In genomic region chr1:112618721-112619517, GRCh38 we compare ENCODE assay signal across 8 cellular contexts. TPM values are rescaled to one million over a fixed set of nuclear protein-coding genes. Genes with fewer than 3 reads are reported as not detected.
DNase-seq lines count a peak whose midpoint lies in the region; ATAC-seq and TF ChIP-seq lines count a peak whose summit lies in the region.

Gene ST7L, minus strand, starts transcription at chr1:112619141. Its CDS starts 28 bp downstream, at chr1:112619113.

- intact Hi-C loops in activated naive CD4-positive, alpha-beta T cell treated with anti-CD3 and anti-CD28 coated beads for 36 hours (cut with micrococcal nuclease): loop anchor here (1.0 to 5.0 kb wide), 10 partner anchors 86 to 1737 kb away; partner anchors contain the start of genes ATP5PB, CTTNBP2NL, DDX20 and LRIG2

- CTCF ChIA-PET in activated naive CD4-positive, alpha-beta T cell treated with anti-CD3 and anti-CD28 coated beads for 36 hours (lab: Charles Lee): interaction anchor here (0.6 to 1.1 kb wide), 3 partner anchors 56 to 241 kb away, joined by 3 read pairs; partner anchors contain the start of gene MOV10

- H3K27me3 ChIP-seq in foreskin keratinocyte (no peaks in the 10 kb centered on the region), stomach smooth muscle (ENCODE audit: control insufficient read depth in 1 of 2, insufficient read depth in 2 of 2, low read length in 2 of 2) (no peaks in the 10 kb centered on the region)

- H3K36me3 Mint-ChIP-seq in activated naive CD4-positive, alpha-beta T cell treated with anti-CD3 and anti-CD28 coated beads for 36 hours (ENCODE audit: low read depth): peaks cover 26% of the 10 kb centered on the region
- H3K36me3 Mint-ChIP-seq in neural crest cell (ENCODE audit: low read depth): no peaks in the 10 kb centered on the region

- DNase-seq in GM03348 (ENCODE audit: low spot score) (peak; percentile 87), HuH-7.5 (ENCODE audit: low spot score) (peak; percentile 27), foreskin keratinocyte (peak in 1 of 2 donors; percentile 61), neural crest cell (ENCODE audit: low read depth, low spot score) (peak; percentile 59)
- peak; percentile 63 for DNase-seq in activated naive CD4-positive, alpha-beta T cell treated with anti-CD3 and anti-CD28 coated beads for 36 hours

- peak within 1 kb of the TSS; percentile 99 for H3K4me3 Mint-ChIP-seq in activated naive CD4-positive, alpha-beta T cell treated with anti-CD3 and anti-CD28 coated beads for 36 hours
- H3K4me3 Mint-ChIP-seq in neural crest cell: peak within 1 kb of the TSS; percentile 99

- no peaks in the 10 kb centered on the region for H3K27me3 Mint-ChIP-seq in activated naive CD4-positive, alpha-beta T cell treated with anti-CD3 and anti-CD28 coated beads for 36 hours (ENCODE audit: low read depth)
- no peaks in the 10 kb centered on the region for H3K27me3 Mint-ChIP-seq in neural crest cell (ENCODE audit: low read depth)

- ATAC-seq in foreskin keratinocyte: peak; percentile 62
- ATAC-seq in HG03097 (IDR thresholded peaks at IDR 0.05; ENCODE audit: low FRiP score, unreplicated experiment): no peak

- H3K4me1 ChIP-seq in foreskin keratinocyte (peaks cover 10% of the 10 kb centered on the region), stomach smooth muscle (ENCODE audit: control insufficient read depth, insufficient read depth, low read length) (peaks cover 12% of the 10 kb centered on the region)

- H3K4me1 Mint-ChIP-seq in activated naive CD4-positive, alpha-beta T cell treated with anti-CD3 and anti-CD28 coated beads for 36 hours (ENCODE audit: low read depth): peaks cover 40% of the 10 kb centered on the region
- H3K4me1 Mint-ChIP-seq in neural crest cell: peaks cover 33% of the 10 kb centered on the region

- peak; percentile 51 for TF ChIP-seq POLR2A in Raji (IDR thresholded peaks at IDR 0.05; ENCODE audit: insufficient read depth, low read depth, low read length)

- peak within 1 kb of the TSS; percentile 100 for H3K27ac Mint-ChIP-seq in activated naive CD4-positive, alpha-beta T cell treated with anti-CD3 and anti-CD28 coated beads for 36 hours
- H3K27ac Mint-ChIP-seq in neural crest cell (ENCODE audit: unreplicated experiment): peak within 1 kb of the TSS; percentile 99

- no peaks in the 10 kb centered on the region for H3K9me3 Mint-ChIP-seq in activated naive CD4-positive, alpha-beta T cell treated with anti-CD3 and anti-CD28 coated beads for 36 hours
- no peaks in the 10 kb centered on the region for H3K9me3 Mint-ChIP-seq in neural crest cell

- no peak for TF ChIP-seq CTCF in foreskin keratinocyte (conservative IDR thresholded peaks at IDR 0.05)
- TF ChIP-seq CTCF in neural crest cell (conservative IDR thresholded peaks at IDR 0.05): no peak

- no peaks in the 10 kb centered on the region for H3K9me3 ChIP-seq in stomach smooth muscle (ENCODE audit: control insufficient read depth in 2 of 2, low read length in 2 of 2)

- peak within 1 kb of the TSS; percentile 96 to 100 for H3K4me3 ChIP-seq in stomach smooth muscle (ENCODE audit: low read length in 2 of 2)

- H3K27ac ChIP-seq in foreskin keratinocyte (peak within 1 kb of the TSS; percentile 96), stomach smooth muscle (ENCODE audit: low read length) (peak within 1 kb of the TSS; percentile 100)

- H3K36me3 ChIP-seq in stomach smooth muscle (ENCODE audit: control insufficient read depth in 2 of 2, insufficient read depth in 2 of 2, low read length in 2 of 2): peaks cover 3 to 9% of the 10 kb centered on the region in 2 donors

- peak within 1 kb of the TSS; percentile 99 to 100 for H3K9ac ChIP-seq in stomach smooth muscle (ENCODE audit: low read length in 2 of 2)

RNA-seq across cellular contexts. Expression of gene ST7L, which starts in this region (rescaled TPM):
- total RNA-seq in activated naive CD4-positive, alpha-beta T cell treated with anti-CD3 and anti-CD28 coated beads for 36 hours: 10 to 100 TPM; 12.1 to 16.4 TPM
- total RNA-seq in foreskin keratinocyte (13.0 and 16.8 TPM in 2 replicates), neural crest cell (20.4 and 24.8 TPM in 2 replicates)
- polyA plus RNA-seq in foreskin keratinocyte: 9.2 and 11.3 TPM in 2 replicates
